Comparison of ENCODE assay signal across 1 cellular context in the genomic region with DNA sequence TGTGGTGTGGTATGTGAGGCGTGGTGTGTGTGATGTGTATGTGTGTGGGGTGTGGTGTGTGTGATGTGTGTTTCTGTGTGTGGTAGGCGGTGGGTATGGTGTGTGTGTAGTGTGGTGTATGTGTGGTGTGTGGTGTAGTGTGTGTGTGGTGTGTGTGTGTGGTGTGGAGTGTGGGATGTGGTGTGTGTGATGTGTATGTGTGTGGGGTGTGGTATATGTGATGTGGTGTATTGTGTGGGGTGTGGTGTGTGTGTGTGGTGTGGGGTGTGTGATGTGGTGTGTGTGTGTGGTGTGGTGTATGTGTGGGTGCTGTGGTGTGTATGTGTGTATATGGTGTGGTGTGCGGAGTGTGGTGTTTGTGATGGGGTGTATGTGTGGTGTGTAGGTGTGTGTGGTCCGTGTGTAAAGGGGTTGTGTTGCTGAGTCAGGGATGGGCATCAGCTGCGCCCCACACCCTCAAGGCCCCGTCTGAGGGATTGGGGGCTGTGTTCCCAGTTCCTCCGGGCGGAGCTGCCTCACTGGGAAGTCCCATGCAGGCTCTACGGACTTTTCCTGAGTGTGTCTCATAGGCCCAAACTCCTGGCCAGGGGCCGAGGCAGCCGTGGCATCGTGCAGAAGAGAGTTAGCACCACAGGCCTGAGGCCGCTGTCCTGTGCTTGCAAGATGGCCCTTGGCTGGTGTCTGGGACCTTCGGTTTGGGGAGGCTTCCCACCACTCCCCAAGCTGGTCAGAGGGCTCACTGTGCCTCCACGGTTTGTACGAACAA.
TF ChIP-seq lines count a peak whose summit lies in the region.

No MANE protein-coding gene starts in this region.

TF ChIP-seq in H1, 55 proteins besides CTCF, POLR2A, EP300 and RAD21 (continued from another document):
- TF ChIP-seq RBBP5 (IDR thresholded peaks at IDR 0.05; ENCODE audit: borderline replicate concordance, low read depth, low read length) (no peak), MAX (IDR thresholded peaks at IDR 0.05) (no peak), SP4 (IDR thresholded peaks at IDR 0.05; ENCODE audit: low read length) (no peak), CHD7 (IDR thresholded peaks at IDR 0.05; ENCODE audit: insufficient replicate concordance, low read length) (no peak), EZH2 (IDR thresholded peaks at IDR 0.05; ENCODE audit: low read depth, low read length, severe bottlenecking) (no peak)
